ENCODE assay signal across 8 cellular contexts in the genomic region with DNA sequence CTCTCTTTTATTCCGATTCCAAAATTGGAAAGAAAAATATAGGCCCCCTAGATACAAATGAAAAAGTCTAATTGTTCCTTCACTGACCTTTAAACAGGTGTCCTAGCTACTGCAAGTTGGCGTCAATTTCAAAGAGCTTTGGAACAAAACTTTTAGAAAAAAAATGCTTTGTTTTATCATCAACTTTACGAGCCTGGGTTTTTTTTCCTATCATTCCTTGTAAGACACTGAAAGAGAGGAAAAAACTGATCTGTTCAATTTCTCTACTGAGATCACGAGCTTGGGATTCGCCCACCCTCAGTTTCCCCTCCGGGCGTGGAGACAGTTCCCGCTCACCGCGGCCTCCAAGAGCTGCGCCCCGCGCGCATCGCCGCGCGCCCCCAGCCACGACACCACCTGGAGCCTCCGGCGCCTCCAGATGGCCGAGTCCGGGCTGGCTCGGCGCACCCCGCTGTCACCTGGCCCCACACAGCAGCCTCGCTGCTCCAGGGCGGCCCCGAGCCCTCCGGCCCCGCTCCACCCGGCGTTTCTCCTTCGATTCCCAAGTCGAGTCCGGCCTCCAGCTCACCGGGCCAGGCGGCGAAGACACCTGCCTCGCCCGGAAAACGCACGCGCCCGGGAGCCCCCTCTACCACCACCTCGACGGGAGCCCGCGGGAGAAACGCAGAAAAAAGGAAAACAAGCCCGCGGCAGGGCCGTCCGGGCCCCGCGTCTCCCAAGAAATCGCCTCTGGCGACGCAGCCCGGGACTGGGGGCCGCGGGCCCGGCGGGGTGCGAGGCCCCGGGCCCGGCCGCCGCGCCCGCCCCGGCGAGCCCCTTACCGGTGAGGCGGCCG.
DNase-seq lines count a peak whose midpoint lies in the region; ATAC-seq and TF ChIP-seq lines count a peak whose summit lies in the region.

No MANE protein-coding gene starts in this region.

- in situ Hi-C loops in astrocyte of the spinal cord (cut with HindIII; ENCODE audit: low sequenced_read_pairs), result no loop called here

- no peak for TF ChIP-seq CTCF in astrocyte of the spinal cord (IDR thresholded peaks at IDR 0.05; ENCODE audit: low read depth, low read length)

- H3K9ac ChIP-seq in iPS-20b (ENCODE audit: low read depth, low read length), result peak overlapping the region; percentile 59; the same call in 1 of the 2 replicates

- no peak overlapping the region for H3K27ac ChIP-seq in iPS-20b (ENCODE audit: low read length)
- H3K27ac ChIP-seq in skin epidermis, result peak overlapping the region in 18 of 21 experiments; percentile 40 to 85 (median 72)

- no peaks in the 10 kb centered on the region for H3K9me3 ChIP-seq in iPS-20b (ENCODE audit: insufficient read depth, low read depth, low read length)

- no peaks in the 10 kb centered on the region for H3K36me3 ChIP-seq in iPS-20b (ENCODE audit: insufficient read depth, low read depth, low read length)

- peak; percentile 18 for ATAC-seq in GM21737 (IDR thresholded peaks at IDR 0.05; ENCODE audit: unreplicated experiment)

- H3K4me1 ChIP-seq in iPS-20b (ENCODE audit: insufficient read depth, low read length), result peaks cover 47% of the 10 kb centered on the region

- DNase-seq in COLO668 (lab: John Stamatoyannopoulos, UW; ENCODE audit: unreplicated experiment), result peak; percentile 76
- peak; percentile 18 for DNase-seq in NCI-H526 treated with DMSO at 0.1 percent for 48 hours (lab: John Stamatoyannopoulos, UW)
- DNase-seq in astrocyte of the spinal cord (ENCODE audit: low read depth, low spot score), result no peak
- no peak for DNase-seq in KG1 (lab: John Stamatoyannopoulos, UW)
- no peak for DNase-seq in inferior parietal cortex (ENCODE audit: extremely low spot score)

- H3K27me3 ChIP-seq in iPS-20b (ENCODE audit: insufficient read depth, low read length), result peaks cover 40% of the 10 kb centered on the region

- H3K4me3 ChIP-seq in astrocyte of the spinal cord (ENCODE audit: low read depth, low read length) (peak overlapping the region; percentile 63), iPS-20b (ENCODE audit: low read length) (peak overlapping the region; percentile 72), skin epidermis (peak overlapping the region; percentile 53 to 87 (median 75))

Comparison
In these comparisons a context has a peak if more than half of its experiments do, and no peak if none do; other contexts are left out.
1. DNase-seq: peak in COLO668 (single experiment) and NCI-H526 treated with DMSO at 0.1 percent for 48 hours (single experiment); none in astrocyte of the spinal cord (single experiment), KG1 (single experiment) and inferior parietal cortex (single experiment).
2. Peak in every context shown above with its lines, with median percentiles within 50 percentile points of each other: H3K4me3 ChIP-seq.